In the genomic region with DNA sequence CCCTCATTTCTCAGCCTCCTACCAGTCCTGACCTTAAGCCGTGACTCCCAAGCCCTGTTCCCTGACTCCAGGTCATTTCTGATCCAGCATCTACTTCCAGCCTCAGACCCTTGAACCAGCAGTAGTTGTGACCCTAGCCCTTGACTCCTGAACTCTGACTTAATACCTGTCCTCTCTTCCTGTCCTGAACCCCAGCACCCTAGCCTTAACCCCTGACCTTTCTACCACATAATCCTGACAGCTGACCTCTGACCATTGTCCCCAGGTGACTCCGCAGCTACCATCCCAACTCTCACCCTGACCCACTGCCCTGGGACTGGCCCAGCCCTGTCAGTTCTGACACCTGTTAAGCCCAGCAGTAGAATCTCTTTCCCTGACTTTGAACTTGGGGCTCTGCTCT, we compare ENCODE assay signal across 1 cellular context.
TF ChIP-seq lines count a peak whose summit lies in the region.

No MANE protein-coding gene starts in this region.

TF ChIP-seq in GM23338, 12 proteins besides CTCF, POLR2A, EP300 and RAD21 (continued from another document):
- no peak for TF ChIP-seq REST (IDR thresholded peaks at IDR 0.05; ENCODE audit: unreplicated experiment)
- no peak for TF ChIP-seq ZNF114 (CRISPR knock-in tag; IDR thresholded peaks at IDR 0.05)
- no peak for TF ChIP-seq CREB1 (CRISPR knock-in tag; IDR thresholded peaks at IDR 0.05; ENCODE audit: low read depth)
- TF ChIP-seq NANOG (IDR thresholded peaks at IDR 0.05; ENCODE audit: borderline replicate concordance), result no peak
- TF ChIP-seq EZH2 (IDR thresholded peaks at IDR 0.05; ENCODE audit: low read depth, unreplicated experiment), result no peak
- TF ChIP-seq, protein P1, sequence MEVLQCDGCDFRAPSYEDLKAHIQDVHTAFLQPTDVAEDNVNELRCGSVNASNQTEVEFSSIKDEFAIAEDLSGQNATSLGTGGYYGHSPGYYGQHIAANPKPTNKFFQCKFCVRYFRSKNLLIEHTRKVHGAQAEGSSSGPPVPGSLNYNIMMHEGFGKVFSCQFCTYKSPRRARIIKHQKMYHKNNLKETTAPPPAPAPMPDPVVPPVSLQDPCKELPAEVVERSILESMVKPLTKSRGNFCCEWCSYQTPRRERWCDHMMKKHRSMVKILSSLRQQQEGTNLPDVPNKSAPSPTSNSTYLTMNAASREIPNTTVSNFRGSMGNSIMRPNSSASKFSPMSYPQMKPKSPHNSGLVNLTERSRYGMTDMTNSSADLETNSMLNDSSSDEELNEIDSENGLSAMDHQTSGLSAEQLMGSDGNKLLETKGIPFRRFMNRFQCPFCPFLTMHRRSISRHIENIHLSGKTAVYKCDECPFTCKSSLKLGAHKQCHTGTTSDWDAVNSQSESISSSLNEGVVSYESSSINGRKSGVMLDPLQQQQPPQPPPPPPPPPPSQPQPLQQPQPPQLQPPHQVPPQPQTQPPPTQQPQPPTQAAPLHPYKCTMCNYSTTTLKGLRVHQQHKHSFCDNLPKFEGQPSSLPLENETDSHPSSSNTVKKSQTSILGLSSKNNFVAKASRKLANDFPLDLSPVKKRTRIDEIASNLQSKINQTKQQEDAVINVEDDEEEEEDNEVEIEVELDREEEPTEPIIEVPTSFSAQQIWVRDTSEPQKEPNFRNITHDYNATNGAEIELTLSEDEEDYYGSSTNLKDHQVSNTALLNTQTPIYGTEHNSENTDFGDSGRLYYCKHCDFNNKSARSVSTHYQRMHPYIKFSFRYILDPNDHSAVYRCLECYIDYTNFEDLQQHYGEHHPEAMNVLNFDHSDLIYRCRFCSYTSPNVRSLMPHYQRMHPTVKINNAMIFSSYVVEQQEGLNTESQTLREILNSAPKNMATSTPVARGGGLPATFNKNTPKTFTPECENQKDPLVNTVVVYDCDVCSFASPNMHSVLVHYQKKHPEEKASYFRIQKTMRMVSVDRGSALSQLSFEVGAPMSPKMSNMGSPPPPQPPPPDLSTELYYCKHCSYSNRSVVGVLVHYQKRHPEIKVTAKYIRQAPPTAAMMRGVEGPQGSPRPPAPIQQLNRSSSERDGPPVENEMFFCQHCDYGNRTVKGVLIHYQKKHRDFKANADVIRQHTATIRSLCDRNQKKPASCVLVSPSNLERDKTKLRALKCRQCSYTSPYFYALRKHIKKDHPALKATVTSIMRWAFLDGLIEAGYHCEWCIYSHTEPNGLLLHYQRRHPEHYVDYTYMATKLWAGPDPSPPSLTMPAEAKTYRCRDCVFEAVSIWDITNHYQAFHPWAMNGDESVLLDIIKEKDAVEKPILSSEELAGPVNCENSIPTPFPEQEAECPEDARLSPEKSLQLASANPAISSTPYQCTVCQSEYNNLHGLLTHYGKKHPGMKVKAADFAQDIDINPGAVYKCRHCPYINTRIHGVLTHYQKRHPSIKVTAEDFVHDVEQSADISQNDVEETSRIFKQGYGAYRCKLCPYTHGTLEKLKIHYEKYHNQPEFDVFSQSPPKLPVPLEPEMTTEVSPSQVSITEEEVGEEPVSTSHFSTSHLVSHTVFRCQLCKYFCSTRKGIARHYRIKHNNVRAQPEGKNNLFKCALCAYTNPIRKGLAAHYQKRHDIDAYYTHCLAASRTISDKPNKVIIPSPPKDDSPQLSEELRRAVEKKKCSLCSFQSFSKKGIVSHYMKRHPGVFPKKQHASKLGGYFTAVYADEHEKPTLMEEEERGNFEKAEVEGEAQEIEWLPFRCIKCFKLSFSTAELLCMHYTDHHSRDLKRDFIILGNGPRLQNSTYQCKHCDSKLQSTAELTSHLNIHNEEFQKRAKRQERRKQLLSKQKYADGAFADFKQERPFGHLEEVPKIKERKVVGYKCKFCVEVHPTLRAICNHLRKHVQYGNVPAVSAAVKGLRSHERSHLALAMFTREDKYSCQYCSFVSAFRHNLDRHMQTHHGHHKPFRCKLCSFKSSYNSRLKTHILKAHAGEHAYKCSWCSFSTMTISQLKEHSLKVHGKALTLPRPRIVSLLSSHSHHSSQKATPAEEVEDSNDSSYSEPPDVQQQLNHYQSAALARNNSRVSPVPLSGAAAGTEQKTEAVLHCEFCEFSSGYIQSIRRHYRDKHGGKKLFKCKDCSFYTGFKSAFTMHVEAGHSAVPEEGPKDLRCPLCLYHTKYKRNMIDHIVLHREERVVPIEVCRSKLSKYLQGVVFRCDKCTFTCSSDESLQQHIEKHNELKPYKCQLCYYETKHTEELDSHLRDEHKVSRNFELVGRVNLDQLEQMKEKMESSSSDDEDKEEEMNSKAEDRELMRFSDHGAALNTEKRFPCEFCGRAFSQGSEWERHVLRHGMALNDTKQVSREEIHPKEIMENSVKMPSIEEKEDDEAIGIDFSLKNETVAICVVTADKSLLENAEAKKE (CRISPR knock-in tag; IDR thresholded peaks at IDR 0.05), result no peak
- no peak for TF ChIP-seq JUNB (IDR thresholded peaks at IDR 0.05; ENCODE audit: unreplicated experiment)
- TF ChIP-seq, protein P2, sequence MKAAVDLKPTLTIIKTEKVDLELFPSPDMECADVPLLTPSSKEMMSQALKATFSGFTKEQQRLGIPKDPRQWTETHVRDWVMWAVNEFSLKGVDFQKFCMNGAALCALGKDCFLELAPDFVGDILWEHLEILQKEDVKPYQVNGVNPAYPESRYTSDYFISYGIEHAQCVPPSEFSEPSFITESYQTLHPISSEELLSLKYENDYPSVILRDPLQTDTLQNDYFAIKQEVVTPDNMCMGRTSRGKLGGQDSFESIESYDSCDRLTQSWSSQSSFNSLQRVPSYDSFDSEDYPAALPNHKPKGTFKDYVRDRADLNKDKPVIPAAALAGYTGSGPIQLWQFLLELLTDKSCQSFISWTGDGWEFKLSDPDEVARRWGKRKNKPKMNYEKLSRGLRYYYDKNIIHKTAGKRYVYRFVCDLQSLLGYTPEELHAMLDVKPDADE (IDR thresholded peaks at IDR 0.05), result no peak
TF ChIP-seq in GM23338: peak in this region for 0.
